Comparison of ENCODE assay signal across 24 cellular contexts in the genomic region with DNA sequence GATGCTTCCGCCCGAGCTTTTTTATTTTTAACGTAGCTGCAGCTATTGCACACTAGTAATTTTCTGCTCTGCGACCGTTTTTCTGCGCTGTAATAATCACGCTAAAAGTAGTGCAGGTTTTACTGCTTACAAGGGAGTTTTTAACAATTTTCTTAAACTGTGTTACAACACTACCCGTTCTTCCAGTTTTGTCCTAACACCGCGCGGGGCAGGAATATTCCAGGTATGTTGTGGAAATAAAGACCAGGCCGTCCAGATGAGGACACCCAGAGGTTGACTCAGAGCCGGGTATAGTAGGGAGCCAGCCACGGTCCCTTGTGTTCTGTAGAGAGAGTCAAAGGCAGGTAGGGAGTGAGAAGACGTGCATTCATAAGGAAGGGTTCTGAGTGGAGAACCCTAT.
"Had no signal": no experiment of that assay in that cellular context is flagged by ENCODE, and none has a peak within 500 bp of the region (broad histone marks: within the 10 kb centered on the region; RNA-seq: fewer than 3 reads in every experiment).

No MANE protein-coding gene starts in this region.

- ATAC-seq: activated CD8-positive, alpha-beta T cell treated with anti-CD3 and anti-CD28 coated beads for 36 hours; left lung; right cardiac atrium; T-helper 17 cell had no signal

- FAIRE-seq: frontal cortex had no signal

- H3K27me3 ChIP-seq: colonic mucosa, heart left ventricle, left lung, upper lobe of left lung had no signal

- H3K4me1 ChIP-seq: colonic mucosa, heart left ventricle, left lung, prostate gland, upper lobe of left lung had no signal

- H3K27me3 Mint-ChIP-seq: activated CD8-positive, alpha-beta T cell treated with anti-CD3 and anti-CD28 coated beads for 36 hours; activated naive CD4-positive, alpha-beta T cell treated with anti-CD3 and anti-CD28 coated beads, Interleukin-2, amount 50 U/mL, for 24 hours; T-helper 17 cell had no signal

- DNase-seq: activated CD4-positive, alpha-beta T cell treated with anti-CD3 and anti-CD28 coated beads for 48 hours; activated CD8-positive, alpha-beta memory T cell treated with anti-CD3 and anti-CD28 coated beads, Interleukin-2, amount 50 U/mL, for 4 hours; activated CD8-positive, alpha-beta T cell treated with anti-CD3 and anti-CD28 coated beads for 36 hours; activated effector memory CD4-positive, alpha-beta T cell treated with anti-CD3 and anti-CD28 coated beads, Interleukin-2, amount 50 U/mL, for 16 hours; activated T-cell treated with anti-CD3 and anti-CD28 coated beads, Interleukin-2, amount 50 U/mL, for 48 hours; caudate nucleus; colonic mucosa; effector CD8-positive, alpha-beta T cell; heart left ventricle; islet precursor cell; left lung; right cardiac atrium; stimulated activated CD4-positive, alpha-beta T cell treated with anti-CD3 and anti-CD28 coated beads, Interleukin-15, amount 100 ng/mL, for 24 hours; stimulated activated CD4-positive, alpha-beta T cell treated with anti-CD3 and anti-CD28 coated beads, Interleukin-4, amount 100 ng/mL, for 1 hour; stimulated activated naive CD4-positive, alpha-beta T cell; substantia nigra; T-helper 17 cell had no signal

- H3K4me1 Mint-ChIP-seq: nephron, T-helper 17 cell had no signal

- H3K27ac Mint-ChIP-seq: activated CD8-positive, alpha-beta T cell treated with anti-CD3 and anti-CD28 coated beads for 36 hours; activated naive CD4-positive, alpha-beta T cell treated with anti-CD3 and anti-CD28 coated beads, Interleukin-2, amount 50 U/mL, for 24 hours; nephron; T-helper 17 cell had no signal

- H3K4me3 Mint-ChIP-seq: activated CD8-positive, alpha-beta T cell treated with anti-CD3 and anti-CD28 coated beads for 36 hours; activated naive CD4-positive, alpha-beta T cell treated with anti-CD3 and anti-CD28 coated beads, Interleukin-2, amount 50 U/mL, for 24 hours; nephron; T-helper 17 cell had no signal

- H3K27ac ChIP-seq: colonic mucosa, epithelial cell of prostate, heart left ventricle, left lung, prostate gland, skin epidermis, upper lobe of left lung had no signal

- H3K4me3 ChIP-seq: colonic mucosa, heart left ventricle, left lung, prostate gland, skin epidermis, upper lobe of left lung had no signal
